In the genomic region with DNA sequence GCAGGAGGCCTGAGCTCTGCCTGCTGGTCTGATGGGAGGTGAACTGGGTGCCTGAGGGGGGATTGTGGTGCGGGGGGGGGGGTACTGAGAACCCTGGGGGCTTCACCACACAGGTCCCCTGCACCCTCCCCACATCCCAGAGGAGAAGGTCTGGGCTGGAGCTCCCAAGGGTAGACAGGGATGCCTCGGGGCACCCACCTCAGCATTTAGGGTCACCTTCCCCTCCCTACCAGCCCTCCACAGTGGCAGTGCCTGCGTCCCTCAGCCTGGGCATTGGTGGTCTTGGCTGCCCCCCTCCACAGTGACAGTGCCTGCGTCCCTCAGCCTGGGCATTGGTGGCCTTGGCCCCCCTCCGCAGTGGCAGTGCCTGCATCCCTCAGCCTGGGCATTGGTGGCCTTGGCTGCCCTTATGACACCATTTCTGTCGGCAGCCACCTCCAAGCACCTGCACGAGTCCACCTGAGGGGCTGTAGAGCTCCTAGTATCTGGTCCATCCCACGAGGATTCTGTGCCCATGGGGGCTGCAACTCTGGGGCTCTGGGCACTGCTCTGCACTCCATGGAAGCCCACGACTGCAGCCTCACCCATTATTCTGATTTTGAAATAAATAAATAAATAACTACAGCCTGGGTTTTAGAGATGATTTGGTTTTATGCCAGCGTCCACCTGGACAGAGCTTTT, we compare ENCODE assay signal across 18 cellular contexts. TPM values are rescaled to one million over a fixed set of nuclear protein-coding genes. Genes with fewer than 3 reads are reported as not detected.
DNase-seq lines count a peak whose midpoint lies in the region; ATAC-seq and TF ChIP-seq lines count a peak whose summit lies in the region.
"Had no signal": no experiment of that assay in that cellular context is flagged by ENCODE, and none has a peak within 500 bp of the region (broad histone marks: within the 10 kb centered on the region; RNA-seq: fewer than 3 reads in every experiment).

No MANE protein-coding gene starts in this region.

- no peaks in the 10 kb centered on the region for H3K9me3 Mint-ChIP-seq in chondrocyte (ENCODE audit: low read depth)
- H3K9me3 Mint-ChIP-seq: CD8-positive, alpha-beta memory T cell; H9; IgD-negative memory B cell had no signal

- H3K27ac ChIP-seq in right cardiac atrium (ENCODE audit: low read length) (no peak overlapping the region), osteoblast (ENCODE audit: low read depth, low read length) (no peak overlapping the region)
- H3K27ac ChIP-seq: A549, GM23248 had no signal

- intact Hi-C loops in right cardiac atrium (cut with DNase I) (no loop called here), Right ventricle myocardium superior (cut with DNase I) (no loop called here)

- WGBS in right cardiac atrium: 87% methylated on average over 10 of the region's 10 CpGs

- no peak overlapping the region for H3K27ac Mint-ChIP-seq in chondrocyte (ENCODE audit: unreplicated experiment)
- H3K27ac Mint-ChIP-seq: CD8-positive, alpha-beta memory T cell; IgD-negative memory B cell had no signal

- DNase-seq in right cardiac atrium (peak in 2 of 3 donors; percentile 14 to 43), Right ventricle myocardium superior (no peak), chondrocyte (ENCODE audit: low spot score) (peak; percentile 72), osteoblast (ENCODE audit: insufficient read length, low spot score, missing footprints) (peak; percentile 86), SKM-1 treated with dmso at 0.1 percent for 144 hours (lab: John Stamatoyannopoulos, UW; ENCODE audit: unreplicated experiment) (no peak), activated T-cell treated with anti-CD3 and anti-CD28 coated beads for 4 hours (no peak)
- DNase-seq: BE2C, Caco-2, DMS53, GM23248, H9 had no signal

- peaks cover 26% of the 10 kb centered on the region for H3K27me3 Mint-ChIP-seq in chondrocyte (ENCODE audit: low read depth)

- TF ChIP-seq CTCF in chondrocyte (IDR thresholded peaks at IDR 0.05): no peak
- no peak for TF ChIP-seq CTCF in osteoblast (IDR thresholded peaks at IDR 0.05; ENCODE audit: extremely low read depth, low read depth, low read length)

- ATAC-seq in right cardiac atrium (no peak), Right ventricle myocardium superior (ENCODE audit: poor library complexity) (no peak), HG03097 (IDR thresholded peaks at IDR 0.05; ENCODE audit: low FRiP score, unreplicated experiment) (no peak)
- ATAC-seq: A549, GM12878 had no signal

- H3K4me3 ChIP-seq in right cardiac atrium (ENCODE audit: low read length) (no peak overlapping the region), osteoblast (ENCODE audit: insufficient read depth, low read length) (no peak overlapping the region)
- H3K4me3 ChIP-seq: A549, GM12878, GM23248 had no signal

- H3K27me3 ChIP-seq in right cardiac atrium (ENCODE audit: control insufficient read depth, insufficient read depth) (no peaks in the 10 kb centered on the region), osteoblast (ENCODE audit: insufficient read depth, low read length) (no peaks in the 10 kb centered on the region)
- H3K27me3 ChIP-seq: BE2C had no signal

- H3K36me3 ChIP-seq in osteoblast (ENCODE audit: insufficient read depth, low read length): no peaks in the 10 kb centered on the region
- H3K36me3 ChIP-seq: BE2C had no signal

- no peaks in the 10 kb centered on the region for H3K4me1 Mint-ChIP-seq in chondrocyte (ENCODE audit: low read depth)

- H3K4me2 ChIP-seq in osteoblast (ENCODE audit: insufficient read depth, low read length): no peak overlapping the region
- H3K4me2 ChIP-seq: A549 had no signal

- H3K36me3 Mint-ChIP-seq in chondrocyte (ENCODE audit: low read depth): no peaks in the 10 kb centered on the region

- H3K4me1 ChIP-seq in right cardiac atrium (ENCODE audit: control insufficient read depth, insufficient read depth, low read length) (no peaks in the 10 kb centered on the region), osteoblast (ENCODE audit: insufficient read depth, low read length) (no peaks in the 10 kb centered on the region)
- H3K4me1 ChIP-seq: A549, BE2C, Caco-2 had no signal

- H2AFZ ChIP-seq in osteoblast (ENCODE audit: low read length): no peak overlapping the region
- H2AFZ ChIP-seq: GM23248 had no signal

- H3K9me3 ChIP-seq in right cardiac atrium (ENCODE audit: control insufficient read depth, low read length) (no peaks in the 10 kb centered on the region), osteoblast (ENCODE audit: low read depth, low read length) (no peaks in the 10 kb centered on the region)
- H3K9me3 ChIP-seq: A549, BE2C, Caco-2 had no signal

- no peak overlapping the region for H3K4me3 Mint-ChIP-seq in chondrocyte (ENCODE audit: unreplicated experiment)
- H3K4me3 Mint-ChIP-seq: CD8-positive, alpha-beta memory T cell; H9; IgD-negative memory B cell had no signal

- H4K20me1 ChIP-seq in osteoblast (ENCODE audit: insufficient read depth, low read length): no peaks in the 10 kb centered on the region

- H3K79me2 ChIP-seq in osteoblast (ENCODE audit: insufficient read depth, low read length): no peaks in the 10 kb centered on the region

RNA-seq across cellular contexts. Expression of a gene that starts 21.5 kb away (rescaled TPM):
- 1 to 10 TPM; 1.9 to 8.6 (median 3.1) TPM for total RNA-seq in right cardiac atrium
- 2.6 TPM for polyA plus RNA-seq in right cardiac atrium
- total RNA-seq in Right ventricle myocardium superior: 2.8 TPM
- not detected in 3 replicates for total RNA-seq in chondrocyte
- total RNA-seq in osteoblast: under 0.01 TPM in 1 of 2 replicates, not detected in the other
- total RNA-seq: GM23248, HT1080 had no signal
- polyA plus RNA-seq: AG04450; CD8-positive, alpha-beta memory T cell; GM23248; IgD-negative memory B cell had no signal

Comparison
In these comparisons a context has a peak if more than half of its experiments do, and no peak if none do; other contexts are left out.
1. DNase-seq: peak in right cardiac atrium (2 of 3), chondrocyte (single experiment) and osteoblast (single experiment); none in Right ventricle myocardium superior (single experiment), SKM-1 treated with dmso at 0.1 percent for 144 hours (single experiment) and activated T-cell treated with anti-CD3 and anti-CD28 coated beads for 4 hours (single experiment).